In genomic region chr13:52783943-52784342, GRCh38 we compare ENCODE assay signal across 10 cellular contexts. TPM values are rescaled to one million over a fixed set of nuclear protein-coding genes. Genes with fewer than 3 reads are reported as not detected.
"Had no signal": no experiment of that assay in that cellular context is flagged by ENCODE, and none has a peak within 500 bp of the region (broad histone marks: within the 10 kb centered on the region; RNA-seq: fewer than 3 reads in every experiment).

No MANE protein-coding gene starts in this region.

- FAIRE-seq: HTR-8/SVneo had no signal

- H3K27ac Mint-ChIP-seq: GM23338, H9 had no signal

- H3K27ac ChIP-seq: KMS-11 had no signal

- H3K9ac ChIP-seq: KMS-11 had no signal

- H3K9me3 Mint-ChIP-seq: GM23338, H9 had no signal

- H2AFZ ChIP-seq: GM23338 had no signal

- H3K4me3 ChIP-seq: GM23338 had no signal

- H3K4me3 Mint-ChIP-seq: GM23338, H9 had no signal

- DNase-seq: H9, HCEC 1CT, Karpas-422, KBM-7 had no signal

- ATAC-seq: GM23338 had no signal

- H3K4me2 ChIP-seq: GM23338, KMS-11 had no signal

RNA-seq across cellular contexts. Expression of gene CNMD, which starts 44.3 kb away (rescaled TPM):
- total RNA-seq: H4, HT-29, LHCN-M2 had no signal
